ENCODE assay signal across 1 cellular context in the genomic region with DNA sequence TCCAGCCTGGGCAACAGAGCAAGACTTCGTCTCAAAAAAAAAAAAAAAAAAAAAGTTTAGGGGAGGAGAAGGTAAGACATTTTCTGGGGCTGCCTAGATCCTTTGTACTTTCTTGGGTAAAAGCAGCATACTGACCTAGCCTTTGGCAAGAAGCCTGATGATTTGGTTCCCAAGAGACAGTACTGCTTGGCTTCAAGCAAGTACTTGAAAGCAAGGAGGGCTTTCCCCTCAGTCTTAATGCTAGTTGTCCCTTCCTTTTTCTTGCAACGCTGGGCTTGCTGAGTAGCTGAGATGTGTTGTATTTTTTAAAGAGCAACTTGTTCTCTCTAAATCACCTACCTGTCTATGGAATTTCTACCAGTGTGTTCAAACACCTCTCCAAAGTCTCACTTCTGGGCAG.
TF ChIP-seq lines count a peak whose summit lies in the region.

No MANE protein-coding gene starts in this region.

TF ChIP-seq in IMR-90, 13 proteins besides CTCF, POLR2A, EP300 and RAD21 (continued from another document):
- TF ChIP-seq, protein P1, sequence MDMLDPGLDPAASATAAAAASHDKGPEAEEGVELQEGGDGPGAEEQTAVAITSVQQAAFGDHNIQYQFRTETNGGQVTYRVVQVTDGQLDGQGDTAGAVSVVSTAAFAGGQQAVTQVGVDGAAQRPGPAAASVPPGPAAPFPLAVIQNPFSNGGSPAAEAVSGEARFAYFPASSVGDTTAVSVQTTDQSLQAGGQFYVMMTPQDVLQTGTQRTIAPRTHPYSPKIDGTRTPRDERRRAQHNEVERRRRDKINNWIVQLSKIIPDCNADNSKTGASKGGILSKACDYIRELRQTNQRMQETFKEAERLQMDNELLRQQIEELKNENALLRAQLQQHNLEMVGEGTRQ (IDR thresholded peaks at IDR 0.05; ENCODE audit: low read depth, low read length): no peak
- TF ChIP-seq BHLHE40 (IDR thresholded peaks at IDR 0.05; ENCODE audit: low read depth, low read length) (no peak), MAZ (IDR thresholded peaks at IDR 0.05; ENCODE audit: borderline replicate concordance, low read depth, low read length) (no peak), RFX5 (IDR thresholded peaks at IDR 0.05; ENCODE audit: low read depth, low read length) (no peak), MXI1 (IDR thresholded peaks at IDR 0.05; ENCODE audit: borderline replicate concordance, low read depth, low read length) (no peak), NFE2L2 (IDR thresholded peaks at IDR 0.05; ENCODE audit: low read depth, low read length) (no peak), MAFK (IDR thresholded peaks at IDR 0.05; ENCODE audit: low read depth, low read length) (no peak), CHD1 (IDR thresholded peaks at IDR 0.05; ENCODE audit: low read depth, low read length) (no peak)
- TF ChIP-seq, protein P2, sequence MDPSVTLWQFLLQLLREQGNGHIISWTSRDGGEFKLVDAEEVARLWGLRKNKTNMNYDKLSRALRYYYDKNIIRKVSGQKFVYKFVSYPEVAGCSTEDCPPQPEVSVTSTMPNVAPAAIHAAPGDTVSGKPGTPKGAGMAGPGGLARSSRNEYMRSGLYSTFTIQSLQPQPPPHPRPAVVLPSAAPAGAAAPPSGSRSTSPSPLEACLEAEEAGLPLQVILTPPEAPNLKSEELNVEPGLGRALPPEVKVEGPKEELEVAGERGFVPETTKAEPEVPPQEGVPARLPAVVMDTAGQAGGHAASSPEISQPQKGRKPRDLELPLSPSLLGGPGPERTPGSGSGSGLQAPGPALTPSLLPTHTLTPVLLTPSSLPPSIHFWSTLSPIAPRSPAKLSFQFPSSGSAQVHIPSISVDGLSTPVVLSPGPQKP (IDR thresholded peaks at IDR 0.05; ENCODE audit: borderline replicate concordance, low read depth, low read length): no peak
